8 cellular contexts compared by ENCODE assay signal in genomic region chr16:24858219-24859041, GRCh38. TPM values are rescaled to one million over a fixed set of nuclear protein-coding genes. Genes with fewer than 3 reads are reported as not detected.
DNase-seq lines count a peak whose midpoint lies in the region; ATAC-seq and TF ChIP-seq lines count a peak whose summit lies in the region.

No MANE protein-coding gene starts in this region.

- no peak overlapping the region for H2BK120ac ChIP-seq in H9 (ENCODE audit: low read depth, low read length, poor library complexity, severe bottlenecking)

- WGBS in H9 (ENCODE audit: extremely low coverage, insufficient read length, low lambda C conversion rate) = no CpG with 5 or more reads among the region's 9 CpGs

- no peak overlapping the region for H3K4ac ChIP-seq in H9 (ENCODE audit: low read depth, low read length)

- no peaks in the 10 kb centered on the region; a peak in 1 of 5 replicates for H3K9me3 Mint-ChIP-seq in H9

- H2AK5ac ChIP-seq in H9 (ENCODE audit: insufficient read length, low read length) = no peak overlapping the region

- no peak overlapping the region for H2BK15ac ChIP-seq in H9 (ENCODE audit: low read depth, low read length)

- H4K91ac ChIP-seq in H9 (ENCODE audit: insufficient read length, low read depth, low read length) = no peak overlapping the region

- no peaks in the 10 kb centered on the region for H3K9me3 ChIP-seq in H9 (ENCODE audit: control insufficient read depth, low read depth, low read length)
- H3K9me3 ChIP-seq in SJSA1 (replicated peaks) = no peaks in the 10 kb centered on the region

- H3K14ac ChIP-seq in H9 (ENCODE audit: insufficient read depth, low read length) = no peak overlapping the region

- H2AFZ ChIP-seq in H9 (ENCODE audit: low read length) = no peak overlapping the region

- H3K79me1 ChIP-seq in H9 (ENCODE audit: insufficient read depth, low read depth, low read length, poor library complexity, severe bottlenecking) = no peaks in the 10 kb centered on the region

- no peak overlapping the region for H3K18ac ChIP-seq in H9 (ENCODE audit: insufficient read length, low read depth, low read length)

- no peaks in the 10 kb centered on the region for H3K36me3 Mint-ChIP-seq in H9 (ENCODE audit: insufficient read depth in 1 of 3, low read depth in 3 of 3)

- H2BK12ac ChIP-seq in H9 (ENCODE audit: insufficient read length, low read depth, low read length) = no peak overlapping the region

- H3K27ac ChIP-seq in H9 (ENCODE audit: insufficient read length, low read depth, low read length) (no peak overlapping the region), SJSA1 (no peak overlapping the region), angular gyrus (ENCODE audit: low read depth, low read length) (peak overlapping the region; percentile 26)

- no peaks in the 10 kb centered on the region for H3K23me2 ChIP-seq in H9 (ENCODE audit: insufficient read length, low read depth, low read length, poor library complexity, severe bottlenecking)

- no peaks in the 10 kb centered on the region for H3K79me2 ChIP-seq in H9 (ENCODE audit: insufficient read depth, low read length)

- H4K8ac ChIP-seq in H9 (replicated peaks; ENCODE audit: insufficient read length, low read depth, low read length) = no peak overlapping the region

- H3K4me1 ChIP-seq in H9 (ENCODE audit: insufficient read depth, low read length) (no peaks in the 10 kb centered on the region), SJSA1 (replicated peaks) (peaks cover 18% of the 10 kb centered on the region)

- no peak overlapping the region for H3K4me3 Mint-ChIP-seq in H9

- TF ChIP-seq CTCF in H9 (conservative IDR thresholded peaks at IDR 0.05) = no peak

- H3K27me3 ChIP-seq in H9 (ENCODE audit: insufficient read depth, low read length) (no peaks in the 10 kb centered on the region), SJSA1 (replicated peaks) (no peaks in the 10 kb centered on the region)

- no peak overlapping the region for H3K56ac ChIP-seq in H9 (ENCODE audit: insufficient read length, low read depth, low read length)

- H3T11ph ChIP-seq in H9 (ENCODE audit: low read length) = no peak overlapping the region

- H3K23ac ChIP-seq in H9 (ENCODE audit: insufficient read length, low read depth, low read length) = no peak overlapping the region

- no peaks in the 10 kb centered on the region for H4K20me1 ChIP-seq in H9 (ENCODE audit: control insufficient read depth, insufficient read depth, insufficient read length)

- H3K27ac Mint-ChIP-seq in H9 = no peak overlapping the region

- DNase-seq in H9 = peak; percentile 69
- DNase-seq in SJSA1 (ENCODE audit: low read depth in 1 of 2, low spot score in 2 of 2) = peak; percentile 45 to 74
- peak; percentile 51 for DNase-seq in kidney tubule cell (ENCODE audit: low spot score)
- peak in 4 of 6 experiments; percentile 1 to 48 (median 26) for DNase-seq in stimulated activated naive CD4-positive, alpha-beta T cell (lab: John Stamatoyannopoulos, UW)

- H2BK20ac ChIP-seq in H9 (ENCODE audit: low read depth, low read length, poor library complexity, severe bottlenecking) = no peak overlapping the region

- ATAC-seq in HG03039 (IDR thresholded peaks at IDR 0.05; ENCODE audit: unreplicated experiment) (no peak), GM21723 (IDR thresholded peaks at IDR 0.05; ENCODE audit: unreplicated experiment) (no peak), GM21360 (IDR thresholded peaks at IDR 0.05; ENCODE audit: unreplicated experiment) (no peak)

- no peak overlapping the region for H2BK5ac ChIP-seq in H9 (ENCODE audit: insufficient read length, low read length)

- H4K5ac ChIP-seq in H9 (ENCODE audit: insufficient read length, low read depth, low read length) = no peak overlapping the region

- H3K4me2 ChIP-seq in H9 (ENCODE audit: insufficient read depth, insufficient read length, low read length) = no peak overlapping the region

- H3K9ac ChIP-seq in H9 (ENCODE audit: extremely low read depth, insufficient read length, low read length) = no peak overlapping the region

- no peak overlapping the region for H3K4me3 ChIP-seq in SJSA1

- no peaks in the 10 kb centered on the region for H3K36me3 ChIP-seq in SJSA1

- H3K4me1 Mint-ChIP-seq in H9 = peaks cover 4 to 9% of the 10 kb centered on the region in 2 experiments; a peak in 3 of 4 replicates

- peaks cover 6% of the 10 kb centered on the region for H3K27me3 Mint-ChIP-seq in H9 (ENCODE audit: low read depth)

RNA-seq across cellular contexts. Expression of gene SLC5A11, which starts 12.7 kb away (rescaled TPM):
- total RNA-seq in H9 (2021) = 0.15 and 0.22 TPM in 2 replicates
- 0.16 TPM in 1 of 2 replicates, not detected in the other for total RNA-seq in SJSA1 (2014; rRNA removed; shearing (Covaris generic))
